ENCODE assay signal across 26 cellular contexts in genomic region chr13:38602261-38602660, GRCh38.
DNase-seq lines count a peak whose midpoint lies in the region; ATAC-seq, FAIRE-seq and TF ChIP-seq lines count a peak whose summit lies in the region.
"Had no signal": no experiment of that assay in that cellular context is flagged by ENCODE, and none has a peak within 500 bp of the region (broad histone marks: within the 10 kb centered on the region; RNA-seq: fewer than 3 reads in every experiment).

No MANE protein-coding gene starts in this region.

- peaks cover 5% of the 10 kb centered on the region for H3K36me3 Mint-ChIP-seq in mesothelial cell of epicardium
- H3K36me3 Mint-ChIP-seq in activated T-helper 17 cell treated with anti-CD3 and anti-CD28 coated beads, Interleukin-2, amount 50 U/mL, for 72 hours (ENCODE audit: low read depth) = no peaks in the 10 kb centered on the region
- H3K36me3 Mint-ChIP-seq: CD14-positive monocyte had no signal

- H3K9me3 Mint-ChIP-seq in mesothelial cell of epicardium = peaks cover 12% of the 10 kb centered on the region
- peaks cover 4% of the 10 kb centered on the region for H3K9me3 Mint-ChIP-seq in activated T-helper 17 cell treated with anti-CD3 and anti-CD28 coated beads, Interleukin-2, amount 50 U/mL, for 72 hours
- H3K9me3 Mint-ChIP-seq: nephron had no signal

- H3K27ac Mint-ChIP-seq in mesothelial cell of epicardium = peak overlapping the region; percentile 90
- no peak overlapping the region for H3K27ac Mint-ChIP-seq in activated T-helper 17 cell treated with anti-CD3 and anti-CD28 coated beads, Interleukin-2, amount 50 U/mL, for 72 hours
- H3K27ac Mint-ChIP-seq: CD14-positive monocyte had no signal

- ATAC-seq in activated T-helper 17 cell treated with anti-CD3 and anti-CD28 coated beads, Interleukin-2, amount 50 U/mL, for 72 hours (replicated peaks) = no peak
- ATAC-seq in HG02588 (IDR thresholded peaks at IDR 0.05; ENCODE audit: unreplicated experiment) = no peak
- ATAC-seq: esophagus mucosa had no signal

- peaks cover 36% of the 10 kb centered on the region for H3K4me1 Mint-ChIP-seq in mesothelial cell of epicardium
- H3K4me1 Mint-ChIP-seq in activated T-helper 17 cell treated with anti-CD3 and anti-CD28 coated beads, Interleukin-2, amount 50 U/mL, for 72 hours = no peaks in the 10 kb centered on the region
- H3K4me1 Mint-ChIP-seq: CD14-positive monocyte had no signal

- no peak overlapping the region for H3K4me3 Mint-ChIP-seq in mesothelial cell of epicardium
- H3K4me3 Mint-ChIP-seq in activated T-helper 17 cell treated with anti-CD3 and anti-CD28 coated beads, Interleukin-2, amount 50 U/mL, for 72 hours = no peak overlapping the region
- H3K4me3 Mint-ChIP-seq: CD14-positive monocyte, nephron had no signal

- no peaks in the 10 kb centered on the region for H3K27me3 Mint-ChIP-seq in mesothelial cell of epicardium (ENCODE audit: low read depth)
- H3K27me3 Mint-ChIP-seq in activated T-helper 17 cell treated with anti-CD3 and anti-CD28 coated beads, Interleukin-2, amount 50 U/mL, for 72 hours = peaks cover 9% of the 10 kb centered on the region

- DNase-seq in DMS53 treated with DMSO at 0.1 percent for 48 hours (lab: John Stamatoyannopoulos, UW; ENCODE audit: unreplicated experiment) (peak; percentile 47), NCI-H69 (lab: John Stamatoyannopoulos, UW) (peak; percentile 22), bronchial epithelial cell (ENCODE audit: low read depth) (peak; percentile 74), mesothelial cell of epicardium (ENCODE audit: low spot score in 2 of 2, unreplicated experiment in 2 of 2) (no peak), NCI-H526 (lab: John Stamatoyannopoulos, UW) (no peak)
- no peak for DNase-seq in NK-92 treated with Interleukin-12 subunit alpha and Interleukin-12 subunit beta, amount 100 ng/mL, for 24 hours (lab: John Stamatoyannopoulos, UW)
- DNase-seq: activated CD8-positive, alpha-beta memory T cell treated with anti-CD3 and anti-CD28 coated beads, Interleukin-2, amount 50 U/mL, for 48 hours; activated gamma-delta T cell treated with Interleukin-2 at 50 U/mL for 16 hours; caudate nucleus; GF-D8; GOT3; Karpas-422; NCI-H1092; NCI-H2081; NCI-H524; SHP77; stimulated activated naive CD4-positive, alpha-beta T cell treated with Interleukin-2 at 50 U/mL for 16 hours; SW 1271; thyroid gland had no signal

- H3K4me3 ChIP-seq in bronchial epithelial cell (ENCODE audit: low read depth, low read length) = no peak overlapping the region
- H3K4me3 ChIP-seq: skin epidermis, thyroid gland had no signal

- FAIRE-seq in bronchial epithelial cell (lab: Jason Lieb, UNC) = no peak
- FAIRE-seq: TTC549 had no signal

- H3K27me3 ChIP-seq in bronchial epithelial cell (ENCODE audit: control insufficient read depth, insufficient read depth, low read length) = no peaks in the 10 kb centered on the region
- H3K27me3 ChIP-seq: thyroid gland had no signal

- H3K36me3 ChIP-seq in bronchial epithelial cell (ENCODE audit: control insufficient read depth, insufficient read depth, low read length) = no peaks in the 10 kb centered on the region
- H3K36me3 ChIP-seq: thyroid gland had no signal

- TF ChIP-seq CTCF in bronchial epithelial cell (IDR thresholded peaks at IDR 0.05; ENCODE audit: insufficient read depth, low read length, severe bottlenecking) (no peak), mesothelial cell of epicardium (IDR thresholded peaks at IDR 0.05; ENCODE audit: unreplicated experiment) (no peak)

Comparison
In these comparisons a context has a peak if more than half of its experiments do, and no peak if none do; other contexts are left out.
1. DNase-seq: peak in DMS53 treated with DMSO at 0.1 percent for 48 hours (single experiment), NCI-H69 (single experiment) and bronchial epithelial cell (single experiment); none in mesothelial cell of epicardium (0 of 2), NCI-H526 (0 of 2) and NK-92 treated with Interleukin-12 subunit alpha and Interleukin-12 subunit beta, amount 100 ng/mL, for 24 hours (single experiment).